ENCODE assay signal across 23 cellular contexts in genomic region chr15:71715914-71716313, GRCh38.
DNase-seq lines count a peak whose midpoint lies in the region; ATAC-seq, FAIRE-seq and TF ChIP-seq lines count a peak whose summit lies in the region.
"Had no signal": no experiment of that assay in that cellular context is flagged by ENCODE, and none has a peak within 500 bp of the region (broad histone marks: within the 10 kb centered on the region; RNA-seq: fewer than 3 reads in every experiment).

No MANE protein-coding gene starts in this region.

- no peaks in the 10 kb centered on the region for H3K27me3 Mint-ChIP-seq in endodermal cell (ENCODE audit: insufficient read depth)
- H3K27me3 Mint-ChIP-seq: IgD-negative memory B cell had no signal

- WGBS in endodermal cell (ENCODE audit: insufficient coverage in 1 of 2, insufficient read length in 1 of 2), 2 experiments: 90 to 100% methylated on average over 1 of the region's 1 CpG

- FAIRE-seq in frontal cortex (lab: Jason Lieb, UNC): no peak
- FAIRE-seq: HTR-8/SVneo had no signal

- ATAC-seq in left cardiac atrium: peak; percentile 61 to 79
- ATAC-seq in Right ventricle myocardium superior (ENCODE audit: poor library complexity): no peak
- no peak for ATAC-seq in GM21529 (IDR thresholded peaks at IDR 0.05; ENCODE audit: unreplicated experiment)
- ATAC-seq in gastrocnemius medialis: no peak
- ATAC-seq: HCT116 had no signal

- intact Hi-C loops in left cardiac atrium (cut with DNase I): no loop called here
- intact Hi-C loops in Right ventricle myocardium superior (cut with DNase I): no loop called here
- intact Hi-C loops in uterus (cut with DNase I; ENCODE audit: low total_unique reads): no loop called here
- intact Hi-C loops in gastrocnemius medialis (cut with DNase I; ENCODE audit: low total_unique reads): no loop called here

- no peak overlapping the region for H3K27ac Mint-ChIP-seq in endodermal cell
- H3K27ac Mint-ChIP-seq: B cell, CD14-positive monocyte, IgD-negative memory B cell had no signal

- in situ Hi-C loops in gastrocnemius medialis (cut with MboI; ENCODE audit: low sequenced_read_pairs in 4 of 4): no loop called here

- H3K4me1 Mint-ChIP-seq in endodermal cell: no peaks in the 10 kb centered on the region
- H3K4me1 Mint-ChIP-seq: B cell, CD14-positive monocyte had no signal

- H3K27ac ChIP-seq in endodermal cell (ENCODE audit: low read depth, low read length) (no peak overlapping the region), uterus (peak overlapping the region; percentile 63 to 89), gastrocnemius medialis (no peak overlapping the region)
- H3K27ac ChIP-seq: Peyer's patch had no signal

- H3K4me3 ChIP-seq in endodermal cell (ENCODE audit: low read length): no peak overlapping the region
- H3K4me3 ChIP-seq in uterus: no peak overlapping the region
- no peak overlapping the region for H3K4me3 ChIP-seq in gastrocnemius medialis
- H3K4me3 ChIP-seq: Peyer's patch had no signal

- H3K36me3 ChIP-seq in endodermal cell (ENCODE audit: control insufficient read depth, insufficient read depth, low read length) (no peaks in the 10 kb centered on the region), uterus (no peaks in the 10 kb centered on the region), gastrocnemius medialis (no peaks in the 10 kb centered on the region)
- H3K36me3 ChIP-seq: Peyer's patch had no signal

- no peaks in the 10 kb centered on the region for H3K4me1 ChIP-seq in endodermal cell (ENCODE audit: control insufficient read depth, insufficient read depth, low read length)
- H3K4me1 ChIP-seq in uterus: peaks cover 0 to 7% of the 10 kb centered on the region in 2 donors
- H3K4me1 ChIP-seq in gastrocnemius medialis: peaks cover 0 to 5% of the 10 kb centered on the region in 2 donors
- H3K4me1 ChIP-seq: Peyer's patch had no signal

- no peak overlapping the region for H3K4me3 Mint-ChIP-seq in endodermal cell
- H3K4me3 Mint-ChIP-seq: B cell, CD14-positive monocyte, IgD-negative memory B cell had no signal

- H3K27me3 ChIP-seq in endodermal cell (ENCODE audit: control insufficient read depth, insufficient read depth, low read length, poor library complexity, severe bottlenecking) (no peaks in the 10 kb centered on the region), uterus (no peaks in the 10 kb centered on the region), gastrocnemius medialis (no peaks in the 10 kb centered on the region)
- H3K27me3 ChIP-seq: Peyer's patch had no signal

- no peak for TF ChIP-seq POLR2A in uterus (IDR thresholded peaks at IDR 0.05)
- no peak for TF ChIP-seq POLR2A in gastrocnemius medialis (IDR thresholded peaks at IDR 0.05)

- H3K9me3 Mint-ChIP-seq in endodermal cell: no peaks in the 10 kb centered on the region
- H3K9me3 Mint-ChIP-seq: IgD-negative memory B cell had no signal

- DNase-seq in left cardiac atrium: peak; percentile 37
- DNase-seq in Right ventricle myocardium superior: no peak
- peak; percentile 26 for DNase-seq in endodermal cell
- DNase-seq in lung microvascular endothelial cell (ENCODE audit: low read depth in 2 of 2): peak; percentile 68 to 83
- peak in 1 of 2 donors; percentile 41 for DNase-seq in uterus
- DNase-seq in frontal cortex (ENCODE audit: low spot score in 2 of 2): no peak
- DNase-seq in gastrocnemius medialis: no peak
- DNase-seq: DMS53, GDM1, GOT3, NCI-H1105, NCI-H146, NCI-H2029, NCI-H226, NCI-H510A treated with DMSO at 0.1 percent for 48 hours, NCI-H748 treated with DMSO at 0.1 percent for 48 hours, Peyer's patch had no signal

- H3K9ac ChIP-seq in endodermal cell (ENCODE audit: extremely low read depth, low read length, poor library complexity, severe bottlenecking): no peak overlapping the region

- no peaks in the 10 kb centered on the region for H3K36me3 Mint-ChIP-seq in endodermal cell (ENCODE audit: low read depth)
- H3K36me3 Mint-ChIP-seq: CD14-positive monocyte, IgD-negative memory B cell had no signal

- TF ChIP-seq CTCF in endodermal cell (conservative IDR thresholded peaks at IDR 0.05): no peak
- TF ChIP-seq CTCF in uterus (IDR thresholded peaks at IDR 0.05): no peak
- TF ChIP-seq CTCF in gastrocnemius medialis (IDR thresholded peaks at IDR 0.05 in 4 of 5, conservative IDR thresholded peaks at IDR 0.05 in 1 of 5): no peak

- H3K9me3 ChIP-seq in endodermal cell (ENCODE audit: control insufficient read depth, low read length) (no peaks in the 10 kb centered on the region), uterus (no peaks in the 10 kb centered on the region), gastrocnemius medialis (no peaks in the 10 kb centered on the region)
- H3K9me3 ChIP-seq: Peyer's patch had no signal

Comparison
In these comparisons a context has a peak if more than half of its experiments do, and no peak if none do; other contexts are left out.
1. ATAC-seq: peak in left cardiac atrium (2 of 2); none in Right ventricle myocardium superior (single experiment), GM21529 (single experiment) and gastrocnemius medialis (0 of 2).
2. DNase-seq: peak in left cardiac atrium (single experiment), endodermal cell (single experiment) and lung microvascular endothelial cell (2 of 2); none in Right ventricle myocardium superior (single experiment), frontal cortex (0 of 2) and gastrocnemius medialis (0 of 2).
3. H3K27ac ChIP-seq: peak in uterus (2 of 2); none in endodermal cell (single experiment) and gastrocnemius medialis (0 of 4).